11 cellular contexts compared by ENCODE assay signal in the genomic region with DNA sequence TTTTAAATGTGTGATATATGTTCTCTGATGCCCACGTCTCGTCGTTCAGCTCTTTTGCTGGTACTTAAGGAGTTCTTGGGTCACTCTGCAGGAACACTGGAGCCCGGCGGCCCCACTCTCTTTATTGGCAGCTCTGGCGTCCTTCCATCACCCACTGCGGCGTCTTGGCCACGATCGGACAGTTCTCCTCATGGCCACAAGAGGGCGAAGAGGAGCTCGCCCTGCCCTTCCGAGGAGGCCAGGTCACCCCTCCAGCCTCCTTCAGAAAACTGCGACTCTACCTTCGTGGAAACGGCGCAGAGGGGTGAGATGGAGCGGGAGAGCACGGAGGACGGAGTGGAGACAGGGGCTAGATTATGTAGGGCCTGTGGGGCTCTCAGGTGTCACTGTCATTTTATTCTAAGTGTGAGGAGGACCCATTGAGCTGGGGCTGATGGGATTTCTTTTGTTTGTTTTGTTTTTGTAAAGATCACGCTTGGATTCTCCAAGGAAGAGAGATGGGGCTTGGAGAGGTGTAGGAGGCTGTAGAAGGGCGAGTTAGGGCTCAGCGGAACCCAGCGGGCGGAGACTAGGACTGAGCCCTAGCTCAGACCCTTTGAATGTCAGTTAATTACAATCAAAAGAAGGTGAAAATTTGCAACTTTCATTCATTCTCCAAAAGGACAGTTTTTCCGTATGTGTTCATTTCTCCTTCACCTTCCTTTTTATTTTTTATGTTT. TPM values are rescaled to one million over a fixed set of nuclear protein-coding genes. Genes with fewer than 3 reads are reported as not detected.
A peak's percentile ranks its signal among the peaks of the same experiment; 100 is the strongest.
DNase-seq lines count a peak whose midpoint lies in the region; ATAC-seq, FAIRE-seq and TF ChIP-seq lines count a peak whose summit lies in the region.
"Had no signal": no experiment of that assay in that cellular context is flagged by ENCODE, and none has a peak within 500 bp of the region (broad histone marks: within the 10 kb centered on the region; RNA-seq: fewer than 3 reads in every experiment).

No MANE protein-coding gene starts in this region.

- TF ChIP-seq EP300 in HepG2 (IDR thresholded peaks at IDR 0.05; ENCODE audit: low read depth in 2 of 2, low read length in 2 of 2): no peak
- no peak for TF ChIP-seq EP300 in HepG2 (CRISPR knock-in tag; IDR thresholded peaks at IDR 0.05; ENCODE audit: borderline replicate concordance)

- TF ChIP-seq POLR2A in HepG2 (IDR thresholded peaks at IDR 0.05; ENCODE audit: insufficient read depth in 1 of 2, low read depth in 2 of 2, low read length in 2 of 2): no peak

- H3K36me3 Mint-ChIP-seq in CD4-positive, alpha-beta T cell (ENCODE audit: low read depth): no peaks in the 10 kb centered on the region

- no peak for TF ChIP-seq RAD21 in HepG2 (CRISPR knock-in tag; IDR thresholded peaks at IDR 0.05)

- H3K4me3 Mint-ChIP-seq in CD4-positive, alpha-beta T cell: no peak overlapping the region

- H3K4me1 Mint-ChIP-seq in CD4-positive, alpha-beta T cell (ENCODE audit: low read depth): no peaks in the 10 kb centered on the region

- H3K27ac ChIP-seq in DND-41 (ENCODE audit: low read length) (no peak overlapping the region), HEK293 (ENCODE audit: extremely low read depth, low read depth, low read length) (no peak overlapping the region), VCaP (peak overlapping the region; percentile 8; the same call in 1 of the 2 replicates), HepG2 (ENCODE audit: extremely low read length, insufficient read depth, low read length) (no peak overlapping the region)
- no peak overlapping the region for H3K27ac ChIP-seq in CD4-positive, alpha-beta T cell (ENCODE audit: low read depth, low read length)

- BruUV-seq in HepG2 (replicated peaks; lab: Mats Ljungman, UMichigan): no TSS peak

- H2AFZ ChIP-seq in DND-41 (ENCODE audit: low read depth, low read length) (no peak overlapping the region), HepG2 (ENCODE audit: low read length) (no peak overlapping the region)

- no peaks in the 10 kb centered on the region for H3K27me3 Mint-ChIP-seq in CD4-positive, alpha-beta T cell

- FAIRE-seq in HepG2 (lab: Jason Lieb, UNC): no peak

- H3K4me3 ChIP-seq in DND-41 (ENCODE audit: low read depth in 1 of 2, low read length in 2 of 2) (no peak overlapping the region), HEK293 (ENCODE audit: low read depth, low read length) (no peak overlapping the region), HepG2 (replicated peaks in 1 of 3; ENCODE audit: insufficient read depth in 1 of 3, low read depth in 2 of 3, low read length in 3 of 3) (no peak overlapping the region)
- H3K4me3 ChIP-seq: lung had no signal

- H3K9me3 Mint-ChIP-seq in CD4-positive, alpha-beta T cell: peaks cover 10% of the 10 kb centered on the region

- in situ Hi-C loops in HepG2 (cut with HindIII; ENCODE audit: extremely low pct_ligation_motif_present, low pct_unique_long_range_greater_than_20kb): no loop called here

- CTCF ChIA-PET in HEK293 (lab: Yijun Ruan, JAX): interaction anchor here (0.6 to 1.7 kb wide), 14 partner anchors 11 to 1332 kb away, joined by 3 to 8 read pairs (median 4); no protein-coding TSS in a partner anchor
- CTCF ChIA-PET in HepG2 (lab: Yijun Ruan, JAX; ENCODE audit: low intra/inter-chr PET ratio, low total read pairs): no interaction called here
- CTCF ChIA-PET in CD4-positive, alpha-beta T cell (lab: Charles Lee): no interaction called here

- H3K4me2 ChIP-seq in DND-41 (ENCODE audit: insufficient read depth, low read length) (no peak overlapping the region), HepG2 (ENCODE audit: low read depth, low read length) (no peak overlapping the region)

- no peaks in the 10 kb centered on the region for H3K79me2 ChIP-seq in DND-41 (ENCODE audit: insufficient read depth, low read length)
- H3K79me2 ChIP-seq in HepG2 (ENCODE audit: insufficient read depth, low read length): no peaks in the 10 kb centered on the region

- TF ChIP-seq CTCF in DND-41 (IDR thresholded peaks at IDR 0.05; ENCODE audit: borderline replicate concordance, extremely low read depth, low read length, poor library complexity, severe bottlenecking) (peak; percentile 55), HEK293 (tag by site-specific recombination; IDR thresholded peaks at IDR 0.05) (0 out of 2 replicates have a peak, but pooled peaks have one; percentile 29), VCaP (conservative IDR thresholded peaks at IDR 0.05) (peak; percentile 93), HepG2 (CRISPR knock-in tag; IDR thresholded peaks at IDR 0.05) (peak; percentile 54)
- TF ChIP-seq CTCF in CD4-positive, alpha-beta T cell (IDR thresholded peaks at IDR 0.05): no peak

- no peak for ATAC-seq in DND-41 (ENCODE audit: insufficient read depth, low read depth)
- peak; percentile 52; the same call in 1 of the 3 replicates for ATAC-seq in HepG2
- no peak for ATAC-seq in GM19397 (IDR thresholded peaks at IDR 0.05; ENCODE audit: unreplicated experiment)
- no peak for ATAC-seq in CD4-positive, alpha-beta T cell (ENCODE audit: poor library complexity)

- intact Hi-C loops in HepG2 (cut with micrococcal nuclease; ENCODE audit: unreplicated experiment): loop anchor here (1.0 kb wide), 1 partner anchor 25 kb away; no protein-coding TSS in a partner anchor
- intact Hi-C loops in CD4-positive, alpha-beta T cell (cut with DNase I, micrococcal nuclease): no loop called here

- no peaks in the 10 kb centered on the region for H3K36me3 ChIP-seq in DND-41 (ENCODE audit: insufficient read depth, low read length)
- no peaks in the 10 kb centered on the region for H3K36me3 ChIP-seq in HEK293 (ENCODE audit: control insufficient read depth in 2 of 2, insufficient read depth in 1 of 2, low read length in 2 of 2)
- no peaks in the 10 kb centered on the region for H3K36me3 ChIP-seq in HepG2 (replicated peaks in 1 of 2; ENCODE audit: control insufficient read depth in 1 of 2, insufficient read depth in 2 of 2, low read length in 2 of 2)

- POLR2A ChIA-PET in HEK293 (lab: Yijun Ruan, JAX) (no interaction called here), HepG2 (lab: Yijun Ruan, JAX) (interaction anchor here (0.5 kb wide), 1 partner anchor 11 kb away, joined by 4 read pairs; no protein-coding TSS in a partner anchor)
- POLR2A ChIA-PET in CD4-positive, alpha-beta T cell (lab: Charles Lee): no interaction called here

- 35% methylated on average over 26 of the region's 26 CpGs for WGBS in HepG2 (ENCODE audit: low lambda C conversion rate)

- no peaks in the 10 kb centered on the region for H3K4me1 ChIP-seq in DND-41 (ENCODE audit: insufficient read depth, low read length)
- H3K4me1 ChIP-seq in HEK293 (ENCODE audit: control insufficient read depth, insufficient read depth, low read length): no peaks in the 10 kb centered on the region
- no peaks in the 10 kb centered on the region for H3K4me1 ChIP-seq in HepG2 (ENCODE audit: insufficient read depth, low read length)

- no peaks in the 10 kb centered on the region for H3K9me3 ChIP-seq in DND-41 (ENCODE audit: insufficient read depth, low read length, severe bottlenecking)
- H3K9me3 ChIP-seq in HEK293 (ENCODE audit: control insufficient read depth, insufficient read depth, low read depth, low read length): no peaks in the 10 kb centered on the region
- H3K9me3 ChIP-seq in HepG2 (ENCODE audit: low read length): peaks cover 33% of the 10 kb centered on the region
- H3K9me3 ChIP-seq in CD4-positive, alpha-beta T cell (ENCODE audit: control insufficient read depth, low read length): peaks cover 7% of the 10 kb centered on the region

- H4K20me1 ChIP-seq in DND-41 (ENCODE audit: insufficient read depth, low read length): no peaks in the 10 kb centered on the region
- H4K20me1 ChIP-seq in HepG2 (ENCODE audit: insufficient read depth, low read length): no peaks in the 10 kb centered on the region

- no peaks in the 10 kb centered on the region for H3K27me3 ChIP-seq in DND-41 (ENCODE audit: insufficient read depth, low read length, poor library complexity)
- peaks cover 0 to 4% of the 10 kb centered on the region in 2 experiments; a peak in 1 of 5 replicates for H3K27me3 ChIP-seq in HepG2 (ENCODE audit: control insufficient read depth in 1 of 2, insufficient read depth in 2 of 2, low read length in 2 of 2)
- H3K27me3 ChIP-seq in CD4-positive, alpha-beta T cell (ENCODE audit: control insufficient read depth, insufficient read depth, low read length): no peaks in the 10 kb centered on the region

- DNase-seq in DND-41: peak; percentile 5
- DNase-seq in HepG2 (ENCODE audit: low spot score): no peak
- no peak for DNase-seq in CD4-positive, alpha-beta T cell
- no peak for DNase-seq in NCI-H774 (lab: John Stamatoyannopoulos, UW)
- DNase-seq in pons (ENCODE audit: low spot score): no peak
- DNase-seq: activated naive CD4-positive, alpha-beta T cell treated with anti-CD3 and anti-CD28 coated beads, Interleukin-2, amount 50 U/mL, for 16 hours; NCI-H526 treated with DMSO at 0.1 percent for 48 hours had no signal

- H3K9ac ChIP-seq in DND-41 (ENCODE audit: low read depth, low read length) (no peak overlapping the region), HepG2 (ENCODE audit: insufficient read depth, low read depth, low read length) (no peak overlapping the region)

- no peak overlapping the region for H3K27ac Mint-ChIP-seq in CD4-positive, alpha-beta T cell

TF ChIP-seq in HepG2, 621 proteins besides CTCF, POLR2A, EP300 and RAD21 (continues in another document):
- TF ChIP-seq HOXA7 (CRISPR knock-in tag; IDR thresholded peaks at IDR 0.05) (no peak), XRCC5 (optimal IDR thresholded peaks at IDR 0.05; ENCODE audit: low read length) (peak; percentile 46)

RNA-seq across cellular contexts. Expression of a gene that starts 28.0 kb away (rescaled TPM):
- total RNA-seq in HepG2 (2016; rRNA removed; fragmentation: Illumina TruSeq; extraction: Trizol): not detected in 2 replicates
- not detected in 2 replicates for total RNA-seq in HepG2 (2016; cell fraction: cytosol; rRNA removed; fragmentation: Illumina TruSeq; extraction: Trizol; ENCODE audit: low read depth)
- not detected in 2 replicates for total RNA-seq in HepG2 (2016; cell fraction: insoluble cytoplasmic fraction; rRNA removed; fragmentation: Illumina TruSeq; extraction: Trizol)
- not detected in 2 replicates for total RNA-seq in HepG2 (2016; cell fraction: membrane; rRNA removed; fragmentation: Illumina TruSeq; extraction: Trizol)
- total RNA-seq in HepG2 (2016; cell fraction: nucleus; rRNA removed; fragmentation: Illumina TruSeq; extraction: Trizol): not detected in 2 replicates
- not detected in 2 replicates for polyA plus RNA-seq in HepG2 (2011; rRNA removed)
- polyA plus RNA-seq in HepG2 (2011; cell fraction: cytosol; rRNA removed): not detected in 2 replicates
- not detected in 2 replicates for polyA plus RNA-seq in HepG2 (2011; cell fraction: nucleus; rRNA removed)
- polyA plus RNA-seq in HepG2 (2012): not detected in 2 replicates
- not detected in 2 replicates for polyA plus RNA-seq in HepG2 (2016; cell fraction: cytosol; fragmentation: Illumina TruSeq; extraction: Trizol; ENCODE audit: low read depth)
- not detected in 2 replicates for polyA plus RNA-seq in HepG2 (2016; cell fraction: insoluble cytoplasmic fraction; fragmentation: Illumina TruSeq; extraction: Trizol; ENCODE audit: low read depth)
- not detected in 2 replicates for polyA plus RNA-seq in HepG2 (2016; cell fraction: membrane; fragmentation: Illumina TruSeq; extraction: Trizol; ENCODE audit: low read depth)
- polyA plus RNA-seq in HepG2 (2016; cell fraction: nucleus; fragmentation: Illumina TruSeq; extraction: Trizol; ENCODE audit: insufficient read depth, low read depth): not detected in 2 replicates
- not detected in 2 replicates for polyA minus RNA-seq in HepG2 (2011; rRNA and poly(A)+ RNA removed; ENCODE audit: low replicate concordance)
- polyA minus RNA-seq in HepG2 (2011; cell fraction: cytosol; rRNA and poly(A)+ RNA removed): not detected in 2 replicates
- not detected in 2 replicates for polyA minus RNA-seq in HepG2 (2011; cell fraction: nucleus; rRNA and poly(A)+ RNA removed)
- not detected for total RNA-seq in CD4-positive, alpha-beta T cell
- total RNA-seq: lung had no signal
- polyA plus RNA-seq: lung had no signal
